ENCODE assay signal across 1 cellular context in the genomic region with DNA sequence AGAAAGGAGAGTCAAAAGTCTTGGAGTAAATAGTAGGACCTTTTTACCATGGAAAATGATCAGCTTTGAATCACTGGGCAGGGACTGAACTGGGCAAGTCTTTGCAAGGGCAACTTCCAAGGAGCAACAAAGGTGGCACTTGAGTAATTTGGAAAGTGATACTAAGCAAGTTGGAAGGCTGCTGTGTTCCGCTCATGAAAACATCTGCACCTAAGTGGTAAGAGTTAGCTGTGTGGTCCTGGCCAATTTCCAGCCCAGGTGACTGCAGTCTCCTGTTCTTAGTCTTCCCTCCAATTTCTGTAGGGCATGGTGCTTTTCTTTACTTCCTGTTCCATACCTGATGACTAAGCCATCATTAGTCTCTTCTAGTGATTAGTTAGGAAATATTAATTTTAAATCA.
TF ChIP-seq lines count a peak whose summit lies in the region.

No MANE protein-coding gene starts in this region.

TF ChIP-seq in HepG2, 621 proteins besides CTCF, POLR2A, EP300 and RAD21:
- TF ChIP-seq KMT2A (CRISPR knock-in tag; IDR thresholded peaks at IDR 0.05): no peak
- no peak for TF ChIP-seq ATF7-NPFF (CRISPR knock-in tag; IDR thresholded peaks at IDR 0.05; ENCODE audit: low read depth)
- TF ChIP-seq, protein P1, sequence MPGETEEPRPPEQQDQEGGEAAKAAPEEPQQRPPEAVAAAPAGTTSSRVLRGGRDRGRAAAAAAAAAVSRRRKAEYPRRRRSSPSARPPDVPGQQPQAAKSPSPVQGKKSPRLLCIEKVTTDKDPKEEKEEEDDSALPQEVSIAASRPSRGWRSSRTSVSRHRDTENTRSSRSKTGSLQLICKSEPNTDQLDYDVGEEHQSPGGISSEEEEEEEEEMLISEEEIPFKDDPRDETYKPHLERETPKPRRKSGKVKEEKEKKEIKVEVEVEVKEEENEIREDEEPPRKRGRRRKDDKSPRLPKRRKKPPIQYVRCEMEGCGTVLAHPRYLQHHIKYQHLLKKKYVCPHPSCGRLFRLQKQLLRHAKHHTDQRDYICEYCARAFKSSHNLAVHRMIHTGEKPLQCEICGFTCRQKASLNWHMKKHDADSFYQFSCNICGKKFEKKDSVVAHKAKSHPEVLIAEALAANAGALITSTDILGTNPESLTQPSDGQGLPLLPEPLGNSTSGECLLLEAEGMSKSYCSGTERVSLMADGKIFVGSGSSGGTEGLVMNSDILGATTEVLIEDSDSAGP (CRISPR knock-in tag; IDR thresholded peaks at IDR 0.05; ENCODE audit: borderline replicate concordance): no peak
- TF ChIP-seq PLRG1 (conservative IDR thresholded peaks at IDR 0.05): no peak
- TF ChIP-seq ZNF343 (CRISPR knock-in tag; IDR thresholded peaks at IDR 0.05): no peak
- TF ChIP-seq JUN (CRISPR knock-in tag; IDR thresholded peaks at IDR 0.05): no peak
